22 cellular contexts compared by ENCODE assay signal in the genomic region with DNA sequence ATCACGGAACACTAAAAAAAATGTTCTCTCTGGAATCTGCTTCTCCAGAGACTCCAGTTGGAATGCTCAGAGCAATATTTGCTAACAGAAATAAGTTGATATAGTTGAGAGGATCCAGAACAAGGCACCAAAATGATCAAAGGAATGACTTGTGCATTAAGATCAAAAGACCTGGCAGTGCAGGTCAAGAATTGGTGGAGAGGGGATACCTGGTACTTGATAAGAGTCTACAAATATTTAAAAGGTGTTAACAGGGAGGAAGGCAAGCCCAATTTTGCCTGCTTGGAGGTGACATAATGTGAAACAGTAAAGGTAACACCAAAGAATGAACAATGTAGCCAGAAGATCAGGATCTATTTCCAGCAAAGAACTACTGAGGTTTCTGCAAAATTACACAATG. TPM values are rescaled to one million over a fixed set of nuclear protein-coding genes. Genes with fewer than 3 reads are reported as not detected.
DNase-seq lines count a peak whose midpoint lies in the region; ATAC-seq, FAIRE-seq and TF ChIP-seq lines count a peak whose summit lies in the region.
"Had no signal": no experiment of that assay in that cellular context is flagged by ENCODE, and none has a peak within 500 bp of the region (broad histone marks: within the 10 kb centered on the region; RNA-seq: fewer than 3 reads in every experiment).

No MANE protein-coding gene starts in this region.

- CTCF ChIA-PET in HepG2 (lab: Yijun Ruan, JAX; ENCODE audit: low intra/inter-chr PET ratio, low total read pairs): no interaction called here

- ATAC-seq in HepG2 (no peak), right lobe of liver (no peak), lower lobe of right lung (peak; percentile 34 to 62), HG03039 (IDR thresholded peaks at IDR 0.05; ENCODE audit: unreplicated experiment) (no peak)
- ATAC-seq: GM12878 had no signal

- no peak overlapping the region for H3K4me2 ChIP-seq in HepG2 (ENCODE audit: low read depth, low read length)

- no peak for TF ChIP-seq RAD21 in HepG2 (CRISPR knock-in tag; IDR thresholded peaks at IDR 0.05)

- H3K36me3 ChIP-seq in HepG2 (replicated peaks in 1 of 2; ENCODE audit: control insufficient read depth in 1 of 2, insufficient read depth in 2 of 2, low read length in 2 of 2) (no peaks in the 10 kb centered on the region), right lobe of liver (no peaks in the 10 kb centered on the region), left ventricle myocardium inferior (no peaks in the 10 kb centered on the region), lower lobe of right lung (no peaks in the 10 kb centered on the region)
- H3K36me3 ChIP-seq: BE2C, HAP-1 had no signal

- DNase-seq in HepG2 (ENCODE audit: low spot score) (peak; percentile 56), right lobe of liver (no peak), left ventricle myocardium inferior (no peak), lower lobe of right lung (no peak), substantia nigra (lab: John Stamatoyannopoulos, UW) (no peak)
- DNase-seq: ACHN; BE2C; C1 segment of cervical spinal cord; CD4-positive, CD25-positive, alpha-beta regulatory T cell; CD8-positive, alpha-beta memory T cell; COR-L47; DMS 273 treated with DMSO at 0.1 percent for 48 hours; DMS53; DND-41; EL; IMR-90 had no signal

- no TSS peak for BruUV-seq in HepG2 (replicated peaks; lab: Mats Ljungman, UMichigan)

- H3K79me2 ChIP-seq in HepG2 (ENCODE audit: insufficient read depth, low read length): no peaks in the 10 kb centered on the region

- H3K4me3 ChIP-seq in HepG2 (replicated peaks in 1 of 3; ENCODE audit: insufficient read depth in 1 of 3, low read depth in 2 of 3, low read length in 3 of 3) (no peak overlapping the region), right lobe of liver (no peak overlapping the region), left ventricle myocardium inferior (no peak overlapping the region), lower lobe of right lung (no peak overlapping the region)
- H3K4me3 ChIP-seq: GM12878, HAP-1 had no signal

- intact Hi-C loops in HepG2 (cut with micrococcal nuclease; ENCODE audit: unreplicated experiment): no loop called here
- intact Hi-C loops in right lobe of liver (cut with DNase I): no loop called here
- intact Hi-C loops in left ventricle myocardium inferior (cut with micrococcal nuclease): no loop called here
- intact Hi-C loops in lower lobe of right lung (cut with DNase I): no loop called here

- no peak for TF ChIP-seq CTCF in HepG2 (CRISPR knock-in tag; IDR thresholded peaks at IDR 0.05)
- TF ChIP-seq CTCF in right lobe of liver (IDR thresholded peaks at IDR 0.05): no peak
- TF ChIP-seq CTCF in left ventricle myocardium inferior (IDR thresholded peaks at IDR 0.05; ENCODE audit: borderline replicate concordance): no peak
- TF ChIP-seq CTCF in lower lobe of right lung (IDR thresholded peaks at IDR 0.05): no peak

- H3K27me3 ChIP-seq in HepG2 (ENCODE audit: control insufficient read depth in 1 of 2, insufficient read depth in 2 of 2, low read length in 2 of 2) (no peaks in the 10 kb centered on the region), right lobe of liver (no peaks in the 10 kb centered on the region), left ventricle myocardium inferior (ENCODE audit: low read depth) (no peaks in the 10 kb centered on the region), lower lobe of right lung (ENCODE audit: low read depth) (peaks cover 3% of the 10 kb centered on the region)
- H3K27me3 ChIP-seq: BE2C had no signal

- H3K27ac ChIP-seq in HepG2 (ENCODE audit: extremely low read length, insufficient read depth, low read length) (no peak overlapping the region), right lobe of liver (no peak overlapping the region), left ventricle myocardium inferior (replicated peaks) (peak overlapping the region; percentile 87), lower lobe of right lung (no peak overlapping the region), substantia nigra (ENCODE audit: low read depth, low read length, poor library complexity, severe bottlenecking) (no peak overlapping the region)
- H3K27ac ChIP-seq: HL-60 had no signal

- no peaks in the 10 kb centered on the region for H4K20me1 ChIP-seq in HepG2 (ENCODE audit: insufficient read depth, low read length)

- no peak overlapping the region for H2AFZ ChIP-seq in HepG2 (ENCODE audit: low read length)

- in situ Hi-C loops in HepG2 (cut with HindIII; ENCODE audit: extremely low pct_ligation_motif_present, low pct_unique_long_range_greater_than_20kb): no loop called here

- POLR2A ChIA-PET in HepG2 (lab: Yijun Ruan, JAX): no interaction called here

- TF ChIP-seq POLR2A in HepG2 (IDR thresholded peaks at IDR 0.05; ENCODE audit: insufficient read depth in 1 of 2, low read depth in 2 of 2, low read length in 2 of 2) (no peak), right lobe of liver (IDR thresholded peaks at IDR 0.05) (no peak)

- FAIRE-seq in HepG2 (lab: Jason Lieb, UNC): peak; percentile 4
- FAIRE-seq: GM12878, GM19239 had no signal

- 59% methylated on average over 1 of the region's 1 CpG for WGBS in HepG2 (ENCODE audit: low lambda C conversion rate)
- WGBS in right lobe of liver (ENCODE audit: insufficient coverage, low coverage, low lambda C conversion rate, missing lambda C conversion rate): 90% methylated on average over 1 of the region's 1 CpG

- H3K9me3 ChIP-seq in HepG2 (ENCODE audit: low read length) (no peaks in the 10 kb centered on the region), right lobe of liver (no peaks in the 10 kb centered on the region), left ventricle myocardium inferior (replicated peaks) (no peaks in the 10 kb centered on the region), lower lobe of right lung (no peaks in the 10 kb centered on the region)
- H3K9me3 ChIP-seq: BE2C, HAP-1 had no signal

- no peak overlapping the region for H3K9ac ChIP-seq in HepG2 (ENCODE audit: insufficient read depth, low read depth, low read length)

- no peak for TF ChIP-seq EP300 in HepG2 (IDR thresholded peaks at IDR 0.05; ENCODE audit: low read depth in 2 of 2, low read length in 2 of 2)
- TF ChIP-seq EP300 in HepG2 (CRISPR knock-in tag; IDR thresholded peaks at IDR 0.05; ENCODE audit: borderline replicate concordance): no peak

- H3K4me1 ChIP-seq in HepG2 (ENCODE audit: insufficient read depth, low read length): peaks cover 54% of the 10 kb centered on the region
- no peaks in the 10 kb centered on the region for H3K4me1 ChIP-seq in right lobe of liver
- peaks cover 58% of the 10 kb centered on the region for H3K4me1 ChIP-seq in left ventricle myocardium inferior
- no peaks in the 10 kb centered on the region for H3K4me1 ChIP-seq in lower lobe of right lung
- H3K4me1 ChIP-seq: BE2C had no signal

TF ChIP-seq in HepG2, 621 proteins besides CTCF, POLR2A, EP300 and RAD21:
- peak; percentile 24; the same call in 1 of the 2 replicates for TF ChIP-seq TBX2 (CRISPR knock-in tag; IDR thresholded peaks at IDR 0.05; ENCODE audit: borderline replicate concordance)
- TF ChIP-seq ZFP82 (CRISPR knock-in tag; IDR thresholded peaks at IDR 0.05; ENCODE audit: borderline replicate concordance): no peak
- peak; percentile 24; the same call in 1 of the 2 replicates for TF ChIP-seq NCOA2 (CRISPR knock-in tag; IDR thresholded peaks at IDR 0.05)
- TF ChIP-seq CEBPB (IDR thresholded peaks at IDR 0.05; ENCODE audit: borderline replicate concordance, low read depth, low read length): no peak
- peak; percentile 35; the same call in 1 of the 2 replicates for TF ChIP-seq CREM (IDR thresholded peaks at IDR 0.05)
- no peak for TF ChIP-seq CREM (CRISPR knock-in tag; IDR thresholded peaks at IDR 0.05)
- TF ChIP-seq TCF7 (IDR thresholded peaks at IDR 0.05; ENCODE audit: low read depth): peak; percentile 72

RNA-seq across cellular contexts. Expression of a gene that starts 20.0 kb away (rescaled TPM):
- 47.7 and 77.7 TPM in 2 replicates for total RNA-seq in HepG2 (2016; rRNA removed; fragmentation: Illumina TruSeq; extraction: Trizol)
- total RNA-seq in HepG2 (2016; cell fraction: cytosol; rRNA removed; fragmentation: Illumina TruSeq; extraction: Trizol; ENCODE audit: low read depth): 7.7 and 8.2 TPM in 2 replicates
- total RNA-seq in HepG2 (2016; cell fraction: insoluble cytoplasmic fraction; rRNA removed; fragmentation: Illumina TruSeq; extraction: Trizol): 48.1 and 76.8 TPM in 2 replicates
- 25.2 and 27.9 TPM in 2 replicates for total RNA-seq in HepG2 (2016; cell fraction: membrane; rRNA removed; fragmentation: Illumina TruSeq; extraction: Trizol)
- total RNA-seq in HepG2 (2016; cell fraction: nucleus; rRNA removed; fragmentation: Illumina TruSeq; extraction: Trizol): 84.2 and 94.2 TPM in 2 replicates
- polyA plus RNA-seq in HepG2 (2011; rRNA removed): 38.9 and 75.3 TPM in 2 replicates
- polyA plus RNA-seq in HepG2 (2011; cell fraction: cytosol; rRNA removed): 37.4 and 45.8 TPM in 2 replicates
- polyA plus RNA-seq in HepG2 (2011; cell fraction: nucleus; rRNA removed): 30.8 and 50.6 TPM in 2 replicates
- polyA plus RNA-seq in HepG2 (2012): 25.9 and 27.9 TPM in 2 replicates
- 2.9 TPM in 2 replicates for polyA plus RNA-seq in HepG2 (2016; cell fraction: cytosol; fragmentation: Illumina TruSeq; extraction: Trizol; ENCODE audit: low read depth)
- polyA plus RNA-seq in HepG2 (2016; cell fraction: insoluble cytoplasmic fraction; fragmentation: Illumina TruSeq; extraction: Trizol; ENCODE audit: low read depth): 35.7 and 36.2 TPM in 2 replicates
- polyA plus RNA-seq in HepG2 (2016; cell fraction: membrane; fragmentation: Illumina TruSeq; extraction: Trizol; ENCODE audit: low read depth): 9.9 and 10.1 TPM in 2 replicates
- 95.3 and 95.9 TPM in 2 replicates for polyA plus RNA-seq in HepG2 (2016; cell fraction: nucleus; fragmentation: Illumina TruSeq; extraction: Trizol; ENCODE audit: insufficient read depth, low read depth)
- 0.05 and 162 TPM in 2 replicates for polyA minus RNA-seq in HepG2 (2011; rRNA and poly(A)+ RNA removed; ENCODE audit: low replicate concordance)
- 40.8 and 64.9 TPM in 2 replicates for polyA minus RNA-seq in HepG2 (2011; cell fraction: cytosol; rRNA and poly(A)+ RNA removed)
- 47.0 and 73.8 TPM in 2 replicates for polyA minus RNA-seq in HepG2 (2011; cell fraction: nucleus; rRNA and poly(A)+ RNA removed)
- total RNA-seq in right lobe of liver: under 1 TPM in 5 of 6 experiments, not detected in 1; 0.06 to 0.37 (median 0.29) TPM
- 25.9 TPM for total RNA-seq in left ventricle myocardium inferior
- total RNA-seq in lower lobe of right lung: 21.1 TPM
- total RNA-seq: CD8-positive, alpha-beta memory T cell; G401 had no signal
- polyA plus RNA-seq: CD8-positive, alpha-beta memory T cell had no signal

Comparison
In these comparisons a context has a peak if more than half of its experiments do, and no peak if none do; other contexts are left out.
1. RNA of a gene that starts 20.0 kb away (total RNA-seq): 7.7 to 94.2 TPM in HepG2, 25.9 TPM in left ventricle myocardium inferior (single experiment) and 21.1 TPM in lower lobe of right lung (single experiment); 0.06 to 0.37 TPM in right lobe of liver; every median in the first group is over 4 times any median in the second.
2. ATAC-seq: peak in lower lobe of right lung (2 of 2); none in HepG2 (single experiment), right lobe of liver (0 of 4) and HG03039 (single experiment).